ENCODE assay signal across 8 cellular contexts in the genomic region with DNA sequence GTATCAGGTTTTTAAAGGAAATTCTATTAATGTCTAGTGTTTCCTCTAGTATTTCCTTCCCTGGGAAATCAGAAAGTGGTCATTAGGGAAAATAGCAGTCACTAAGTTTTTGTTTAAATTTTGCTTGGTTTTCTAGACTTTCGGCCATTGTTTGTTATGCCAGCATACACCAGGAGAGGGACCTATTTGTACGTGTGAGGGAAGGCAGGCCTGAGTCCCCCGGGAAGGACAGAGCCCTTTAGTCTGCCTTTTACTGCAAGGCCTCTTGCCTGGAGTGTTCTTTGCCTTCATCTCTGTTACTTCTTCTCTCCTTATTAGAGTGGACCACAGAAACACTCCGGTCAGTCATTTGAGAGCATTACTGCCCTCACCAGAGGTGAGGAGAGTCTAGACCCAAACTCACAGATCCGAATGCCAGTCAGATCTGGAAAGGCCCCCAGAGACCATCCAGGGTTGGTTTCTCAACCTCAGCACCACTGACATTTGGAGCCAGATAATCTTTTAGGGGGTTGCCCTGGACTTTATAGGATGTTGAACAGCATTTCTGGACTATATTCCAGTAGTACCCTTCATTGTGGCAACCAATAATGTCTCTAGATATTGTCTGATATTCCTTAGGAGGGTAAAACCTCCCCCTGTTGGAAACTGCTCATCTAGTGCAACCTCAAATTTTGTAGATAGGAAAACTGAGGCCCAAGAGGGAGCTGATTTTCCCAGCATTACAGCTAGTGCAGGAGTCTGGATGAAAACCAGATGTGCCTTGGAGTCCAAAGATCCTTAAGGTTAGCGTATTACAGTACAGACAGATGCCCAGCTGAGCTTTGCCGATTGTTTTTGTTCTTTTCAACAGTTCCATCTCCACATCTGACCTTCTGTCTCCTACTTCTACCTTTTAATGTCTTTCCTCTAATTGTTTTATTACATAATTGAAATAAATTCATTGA.
DNase-seq lines count a peak whose midpoint lies in the region; ATAC-seq and TF ChIP-seq lines count a peak whose summit lies in the region.

No MANE protein-coding gene starts in this region.

- no peak overlapping the region for H3K9ac ChIP-seq in mammary epithelial cell (ENCODE audit: insufficient read depth, low read length)

- no peaks in the 10 kb centered on the region for H3K27me3 Mint-ChIP-seq in HFFc6 (ENCODE audit: insufficient read depth)

- CTCF ChIA-PET in AG04450 (lab: Charles Lee): interaction anchor here (0.6 to 2.4 kb wide), 8 partner anchors 17 to 376 kb away, joined by 3 to 14 read pairs (median 5); no protein-coding TSS in a partner anchor
- CTCF ChIA-PET in mammary epithelial cell (lab: Charles Lee; ENCODE audit: low non-redundant PET): no interaction called here

- in situ Hi-C loops in mammary epithelial cell (cut with MboI; ENCODE audit: low sequenced_read_pairs in 2 of 2): no loop called here
- in situ Hi-C loops in GM13976 (cut with MboI; ENCODE audit: low sequenced_read_pairs, unreplicated experiment): no loop called here

- no peaks in the 10 kb centered on the region for H3K36me3 Mint-ChIP-seq in HFFc6 (ENCODE audit: low read depth)

- no peaks in the 10 kb centered on the region for H4K20me1 ChIP-seq in mammary epithelial cell (ENCODE audit: insufficient read depth, low read length)

- intact Hi-C loops in mammary epithelial cell (cut with micrococcal nuclease): no loop called here

- no TSS peak for BruUV-seq in mammary epithelial cell (replicated peaks; lab: Mats Ljungman, UMichigan)

- 0 out of 2 replicates have a peak overlapping the region, but pooled peaks have one; percentile 7 for H3K27ac Mint-ChIP-seq in HFFc6

- H3K4me1 Mint-ChIP-seq in HFFc6 (ENCODE audit: low read depth): peaks cover 58% of the 10 kb centered on the region

- no peak overlapping the region for H2AFZ ChIP-seq in mammary epithelial cell (ENCODE audit: low read depth, low read length)

- no peaks in the 10 kb centered on the region for H3K9me3 ChIP-seq in AG04450 (ENCODE audit: control insufficient read depth, insufficient read depth, low read length)
- H3K9me3 ChIP-seq in mammary epithelial cell (replicated peaks; ENCODE audit: insufficient read depth, low read length): no peaks in the 10 kb centered on the region

- ATAC-seq in HG03139 (IDR thresholded peaks at IDR 0.05; ENCODE audit: unreplicated experiment): no peak

- H3K4me3 ChIP-seq in AG04450 (ENCODE audit: low read depth, low read length) (no peak overlapping the region), mammary epithelial cell (replicated peaks in 1 of 3; ENCODE audit: insufficient read depth in 1 of 3, low read depth in 2 of 3, low read length in 3 of 3) (no peak overlapping the region)

- peak; percentile 54 for DNase-seq in AG04450 (ENCODE audit: low read depth, low spot score)
- DNase-seq in HFFc6: peak; percentile 40
- DNase-seq in mammary epithelial cell: no peak
- DNase-seq in lung microvascular endothelial cell (ENCODE audit: low read depth in 2 of 2): peak; percentile 59 to 81
- no peak for DNase-seq in GM13976 (ENCODE audit: low spot score)
- no peak for DNase-seq in GOT3 (lab: John Stamatoyannopoulos, UW)
- no peak for DNase-seq in NCI-H2196 treated with DMSO at 0.1 percent for 48 hours (lab: John Stamatoyannopoulos, UW; ENCODE audit: unreplicated experiment)

- 87% methylated on average over 7 of the region's 7 CpGs for WGBS in mammary epithelial cell (ENCODE audit: low coverage, missing lambda C conversion rate)

- POLR2A ChIA-PET in AG04450 (lab: Yijun Ruan, JAX): interaction anchor here (0.7 kb wide), 1 partner anchor 9 kb away, joined by 8 read pairs; no protein-coding TSS in a partner anchor

- no peaks in the 10 kb centered on the region for H3K9me3 Mint-ChIP-seq in HFFc6

- H3K4me2 ChIP-seq in mammary epithelial cell (ENCODE audit: insufficient read depth, low read depth, low read length): no peak overlapping the region

- no peaks in the 10 kb centered on the region for H3K36me3 ChIP-seq in mammary epithelial cell (ENCODE audit: insufficient read depth, low read length)

- H3K4me1 ChIP-seq in mammary epithelial cell (ENCODE audit: insufficient read depth, low read length): no peaks in the 10 kb centered on the region

- dilution Hi-C loops in mammary epithelial cell (cut with HindIII; ENCODE audit: low sequenced_read_pairs): no loop called here

- no peak overlapping the region for H3K4me3 Mint-ChIP-seq in HFFc6

- H3K79me2 ChIP-seq in mammary epithelial cell (ENCODE audit: insufficient read depth, low read length): no peaks in the 10 kb centered on the region

- TF ChIP-seq CTCF in AG04450 (IDR thresholded peaks at IDR 0.05; ENCODE audit: low read depth, low read length): peak; percentile 82
- TF ChIP-seq CTCF in HFFc6 (IDR thresholded peaks at IDR 0.05): peak; percentile 80
- peak; percentile 25 to 28 for TF ChIP-seq CTCF in mammary epithelial cell (conservative IDR thresholded peaks at IDR 0.05 in 1 of 2, IDR thresholded peaks at IDR 0.05 in 1 of 2; ENCODE audit: extremely low read depth in 1 of 2, insufficient read depth in 1 of 2, low read depth in 1 of 2, low read length in 2 of 2)
- no peak for TF ChIP-seq CTCF in GM13976 (IDR thresholded peaks at IDR 0.05; ENCODE audit: borderline replicate concordance, control extremely low read depth, extremely low read depth, insufficient read depth, missing control alignments)

- H3K27me3 ChIP-seq in AG04450 (ENCODE audit: control insufficient read depth, insufficient read depth, low read length) (no peaks in the 10 kb centered on the region), mammary epithelial cell (ENCODE audit: insufficient read depth, low read length) (no peaks in the 10 kb centered on the region)

- H3K27ac ChIP-seq in AG04450 (ENCODE audit: low read depth, low read length) (no peak overlapping the region), mammary epithelial cell (ENCODE audit: insufficient read depth, low read depth, low read length) (no peak overlapping the region)

Comparison
In these comparisons a context has a peak if more than half of its experiments do, and no peak if none do; other contexts are left out.
1. DNase-seq: peak in AG04450 (single experiment), HFFc6 (single experiment) and lung microvascular endothelial cell (2 of 2); none in mammary epithelial cell (single experiment), GM13976 (single experiment), GOT3 (single experiment) and NCI-H2196 treated with DMSO at 0.1 percent for 48 hours (single experiment).